ENCODE assay signal across 34 cellular contexts in the genomic region with DNA sequence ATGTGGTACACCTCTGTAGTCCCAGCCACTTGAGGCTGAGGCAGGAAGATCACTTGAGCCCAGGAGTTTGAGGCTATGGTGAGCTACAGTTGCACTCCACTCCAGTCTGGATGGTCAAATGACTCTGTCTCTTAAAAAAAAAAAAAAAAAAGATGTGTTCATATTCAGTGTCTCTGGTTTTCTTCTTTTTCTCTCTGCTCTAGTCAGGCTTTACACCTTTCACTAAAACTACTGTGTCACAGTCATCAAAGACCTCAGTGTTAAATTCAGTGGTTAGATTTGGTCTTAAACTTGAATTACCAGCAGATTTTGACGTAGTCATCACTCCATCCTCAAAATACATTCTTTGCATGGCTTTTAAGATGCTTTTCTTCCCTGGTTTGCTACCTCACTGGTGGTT.
"Had no signal": no experiment of that assay in that cellular context is flagged by ENCODE, and none has a peak within 500 bp of the region (broad histone marks: within the 10 kb centered on the region; RNA-seq: fewer than 3 reads in every experiment).

No MANE protein-coding gene starts in this region.

- DNase-seq: Karpas-422, Kasumi-1, MG63, MM.1S, MV-4-11, NCI-H1048, NCI-H1092, NCI-H1092 treated with DMSO at 0.1 percent for 48 hours, NCI-H1105, NCI-H1105 treated with DMSO at 0.1 percent for 48 hours, NCI-H1417, NCI-H1417 treated with DMSO at 0.1 percent for 48 hours, NCI-H1436, NCI-H1436 treated with DMSO at 0.1 percent for 48 hours, NCI-H146, NCI-H1694, NCI-H1694 treated with DMSO at 0.1 percent for 48 hours, NCI-H187, NCI-H187 treated with DMSO at 0.1 percent for 48 hours, NCI-H1930, NCI-H2029, NCI-H2029 treated with DMSO at 0.1 percent for 48 hours, NCI-H2081, NCI-H2081 treated with DMSO at 0.1 percent for 48 hours, NCI-H2107, NCI-H2171, NCI-H2171 treated with DMSO at 0.1 percent for 48 hours, NCI-H2227 treated with DMSO at 0.1 percent for 48 hours, NCI-H226, NCI-H345, NCI-H446, NCI-H446 treated with DMSO at 0.1 percent for 48 hours, NCI-H510A, NCI-H510A treated with DMSO at 0.1 percent for 48 hours had no signal
